In the genomic region with DNA sequence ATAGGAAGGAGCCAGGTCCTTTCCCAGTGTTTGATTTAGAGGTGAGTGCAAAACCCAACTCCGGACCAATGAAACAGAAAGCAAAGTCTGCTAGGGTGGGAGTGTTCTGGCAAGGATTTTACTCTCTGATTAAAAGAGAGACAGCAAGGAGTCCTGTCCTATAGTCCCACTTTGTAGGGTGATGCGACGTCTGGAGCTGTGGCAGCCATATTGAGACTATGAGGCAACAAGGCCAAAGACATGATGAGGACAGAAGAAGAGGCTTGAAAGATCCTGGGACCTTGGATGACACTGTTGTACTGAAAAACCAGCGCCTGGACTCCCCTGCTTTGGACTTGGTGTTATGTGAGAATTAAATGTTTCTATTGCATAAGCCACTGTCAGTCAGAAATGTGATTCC, we compare ENCODE assay signal across 24 cellular contexts.
"Had no signal": no experiment of that assay in that cellular context is flagged by ENCODE, and none has a peak within 500 bp of the region (broad histone marks: within the 10 kb centered on the region; RNA-seq: fewer than 3 reads in every experiment).

No MANE protein-coding gene starts in this region.

- H3K4me3 Mint-ChIP-seq: effector memory CD8-positive, alpha-beta T cell; immature natural killer cell; memory B cell; naive B cell; natural killer cell treated with Interleukin-12 subunit alpha and Interleukin-12 subunit beta and Interleukin-15 and Interleukin-18, amount 100 ng/mL, for 72 hours; neural crest cell; stimulated activated effector memory CD8-positive, alpha-beta T cell treated with anti-CD3 and anti-CD28 coated beads, Interleukin-12 subunit alpha, Interleukin-12 subunit beta, amount 100 ng/mL, for 72 hours; type B pancreatic cell had no signal

- H3K27me3 ChIP-seq: stomach, thyroid gland had no signal

- H3K27me3 Mint-ChIP-seq: progenitor cell of endocrine pancreas, type B pancreatic cell had no signal

- DNase-seq: dermis blood vessel endothelial cell; effector memory CD8-positive, alpha-beta T cell; erythroblast; hypothalamus; immature natural killer cell; islet precursor cell; kidney glomerular epithelial cell; naive B cell; stimulated activated CD4-positive, alpha-beta T cell treated with anti-CD3 and anti-CD28 coated beads, Interleukin-2, amount 100 ng/mL, for 24 hours; stimulated activated CD4-positive, alpha-beta T cell treated with anti-CD3 and anti-CD28 coated beads, Interleukin-4, amount 100 ng/mL, for 24 hours; stimulated activated naive CD4-positive, alpha-beta T cell treated with Interleukin-2 at 50 U/mL for 16 hours; stomach; thyroid gland had no signal

- ATAC-seq: effector memory CD8-positive, alpha-beta T cell; left lobe of liver; natural killer cell treated with Interleukin-12 subunit alpha and Interleukin-12 subunit beta and Interleukin-15 and Interleukin-18, amount 100 ng/mL, for 72 hours; sciatic nerve; stimulated activated effector memory CD8-positive, alpha-beta T cell treated with anti-CD3 and anti-CD28 coated beads, Interleukin-12 subunit alpha, Interleukin-12 subunit beta, amount 100 ng/mL, for 72 hours had no signal

- H3K9ac ChIP-seq: parathyroid adenoma had no signal

- H3K36me3 Mint-ChIP-seq: immature natural killer cell; natural killer cell treated with Interleukin-12 subunit alpha and Interleukin-12 subunit beta and Interleukin-15 and Interleukin-18, amount 100 ng/mL, for 72 hours; stimulated activated effector memory CD8-positive, alpha-beta T cell treated with anti-CD3 and anti-CD28 coated beads, Interleukin-12 subunit alpha, Interleukin-12 subunit beta, amount 100 ng/mL, for 72 hours had no signal

- H3K4me1 Mint-ChIP-seq: immature natural killer cell; memory B cell; naive B cell; stimulated activated effector memory CD8-positive, alpha-beta T cell treated with anti-CD3 and anti-CD28 coated beads, Interleukin-12 subunit alpha, Interleukin-12 subunit beta, amount 100 ng/mL, for 72 hours had no signal

- H2AFZ ChIP-seq: parathyroid adenoma had no signal

- H3K79me2 ChIP-seq: parathyroid adenoma had no signal

- H3K9me3 Mint-ChIP-seq: effector memory CD8-positive, alpha-beta T cell; immature natural killer cell; natural killer cell treated with Interleukin-12 subunit alpha and Interleukin-12 subunit beta and Interleukin-15 and Interleukin-18, amount 100 ng/mL, for 72 hours; neural crest cell; stimulated activated effector memory CD8-positive, alpha-beta T cell treated with anti-CD3 and anti-CD28 coated beads, Interleukin-12 subunit alpha, Interleukin-12 subunit beta, amount 100 ng/mL, for 72 hours had no signal

- H3K4me1 ChIP-seq: parathyroid adenoma had no signal

- H3K36me3 ChIP-seq: stomach, thyroid gland had no signal

- H3K27ac Mint-ChIP-seq: effector memory CD8-positive, alpha-beta T cell; immature natural killer cell; memory B cell; naive B cell; natural killer cell treated with Interleukin-12 subunit alpha and Interleukin-12 subunit beta and Interleukin-15 and Interleukin-18, amount 100 ng/mL, for 72 hours; progenitor cell of endocrine pancreas; stimulated activated effector memory CD8-positive, alpha-beta T cell treated with anti-CD3 and anti-CD28 coated beads, Interleukin-12 subunit alpha, Interleukin-12 subunit beta, amount 100 ng/mL, for 72 hours; type B pancreatic cell had no signal

- H3K9me3 ChIP-seq: neutrophil, stomach, thyroid gland had no signal

- H3K4me3 ChIP-seq: lung, stomach, thyroid gland had no signal

- H3K27ac ChIP-seq: parathyroid adenoma, stomach, thyroid gland had no signal
